Comparison of ENCODE assay signal across 9 cellular contexts in genomic region chr5:61319388-61320146, GRCh38. TPM values are rescaled to one million over a fixed set of nuclear protein-coding genes. Genes with fewer than 3 reads are reported as not detected.
DNase-seq lines count a peak whose midpoint lies in the region; ATAC-seq and TF ChIP-seq lines count a peak whose summit lies in the region.
"Had no signal": no experiment of that assay in that cellular context is flagged by ENCODE, and none has a peak within 500 bp of the region (broad histone marks: within the 10 kb centered on the region; RNA-seq: fewer than 3 reads in every experiment).

No MANE protein-coding gene starts in this region.

- CTCF ChIA-PET in activated CD8-positive, alpha-beta memory T cell treated with anti-CD3 and anti-CD28 coated beads, Interleukin-2, amount 10 ng/mL, durations not matched to agents 7 days and 5 days (lab: Charles Lee), result no interaction called here
- CTCF ChIA-PET in OCI-LY7 (lab: Charles Lee; ENCODE audit: unreplicated experiment), result no interaction called here

- H3K79me2 ChIP-seq in OCI-LY7 (ENCODE audit: insufficient read depth, low read depth, low read length), result no peaks in the 10 kb centered on the region

- BruUV-seq in OCI-LY7 (replicated peaks; lab: Mats Ljungman, UMichigan), result no TSS peak

- H3K36me3 Mint-ChIP-seq in activated CD8-positive, alpha-beta memory T cell treated with anti-CD3 and anti-CD28 coated beads, Interleukin-2, amount 10 ng/mL, durations not matched to agents 7 days and 5 days, result no peaks in the 10 kb centered on the region

- no peak for TF ChIP-seq POLR2A in testis (IDR thresholded peaks at IDR 0.05)

- no peaks in the 10 kb centered on the region for H3K4me1 ChIP-seq in OCI-LY7 (ENCODE audit: insufficient read depth, low read length, poor library complexity, severe bottlenecking)
- peaks cover 7% of the 10 kb centered on the region; the same call in 1 of the 2 replicates for H3K4me1 ChIP-seq in iPS-20b (ENCODE audit: insufficient read depth, low read length)
- peaks cover 10% of the 10 kb centered on the region for H3K4me1 ChIP-seq in testis

- peaks cover 69% of the 10 kb centered on the region for H3K27me3 Mint-ChIP-seq in activated CD8-positive, alpha-beta memory T cell treated with anti-CD3 and anti-CD28 coated beads, Interleukin-2, amount 10 ng/mL, durations not matched to agents 7 days and 5 days

- 23 to 30% methylated on average over 8 to 9 of the region's 9 CpGs for WGBS in testis, 2 donors

- no peak overlapping the region for H3K4me3 Mint-ChIP-seq in activated CD8-positive, alpha-beta memory T cell treated with anti-CD3 and anti-CD28 coated beads, Interleukin-2, amount 10 ng/mL, durations not matched to agents 7 days and 5 days

- peak; percentile 77 for DNase-seq in activated CD8-positive, alpha-beta memory T cell treated with anti-CD3 and anti-CD28 coated beads, Interleukin-2, amount 10 ng/mL, durations not matched to agents 7 days and 5 days
- no peak for DNase-seq in activated CD8-positive, alpha-beta memory T cell treated with anti-CD3 and anti-CD28 coated beads for 24 hours
- DNase-seq in OCI-LY7 (ENCODE audit: low spot score), result peak; percentile 15
- DNase-seq in testis, result peak; percentile 57
- no peak for DNase-seq in ureter (ENCODE audit: low spot score)
- no peak for DNase-seq in dorsolateral prefrontal cortex

- POLR2A ChIA-PET in OCI-LY7 (lab: Charles Lee), result no interaction called here

- no peak overlapping the region for H3K27ac Mint-ChIP-seq in activated CD8-positive, alpha-beta memory T cell treated with anti-CD3 and anti-CD28 coated beads, Interleukin-2, amount 10 ng/mL, durations not matched to agents 7 days and 5 days

- H4K20me1 ChIP-seq in OCI-LY7 (ENCODE audit: insufficient read depth, low read length), result no peaks in the 10 kb centered on the region

- peaks cover 23% of the 10 kb centered on the region for H3K4me1 Mint-ChIP-seq in activated CD8-positive, alpha-beta memory T cell treated with anti-CD3 and anti-CD28 coated beads, Interleukin-2, amount 10 ng/mL, durations not matched to agents 7 days and 5 days

- intact Hi-C loops in OCI-LY7 (cut with micrococcal nuclease; ENCODE audit: unreplicated experiment), result no loop called here
- intact Hi-C loops in testis (cut with DNase I; ENCODE audit: low total_unique reads), result no loop called here
- intact Hi-C loops in dorsolateral prefrontal cortex (cut with DNase I), result no loop called here

- TF ChIP-seq CTCF in OCI-LY7 (conservative IDR thresholded peaks at IDR 0.05; ENCODE audit: low read length) (no peak), testis (IDR thresholded peaks at IDR 0.05) (no peak), dorsolateral prefrontal cortex (IDR thresholded peaks at IDR 0.05 in 54 of 56, conservative IDR thresholded peaks at IDR 0.05 in 2 of 56; ENCODE audit: low read depth in 1 of 56, partially characterized antibody in 56 of 56) (no peak)

- H3K9me3 ChIP-seq in OCI-LY7 (ENCODE audit: low read length), result no peaks in the 10 kb centered on the region
- H3K9me3 ChIP-seq in iPS-20b (ENCODE audit: insufficient read depth, low read depth, low read length), result no peaks in the 10 kb centered on the region
- H3K9me3 ChIP-seq in testis, result no peaks in the 10 kb centered on the region

- H3K36me3 ChIP-seq in OCI-LY7 (ENCODE audit: insufficient read depth, low read length) (no peaks in the 10 kb centered on the region), iPS-20b (ENCODE audit: insufficient read depth, low read depth, low read length) (no peaks in the 10 kb centered on the region), testis (ENCODE audit: low read depth, missing control alignments) (no peaks in the 10 kb centered on the region)

- no peaks in the 10 kb centered on the region for H3K9me2 ChIP-seq in OCI-LY7 (ENCODE audit: insufficient read depth, low read length)

- H3K4me3 ChIP-seq in OCI-LY7 (ENCODE audit: low read depth, low read length, poor library complexity, severe bottlenecking), result no peak overlapping the region
- H3K4me3 ChIP-seq in iPS-20b (ENCODE audit: low read length), result peak overlapping the region; percentile 62; the same call in 1 of the 2 replicates
- peak overlapping the region in 1 of 2 donors; percentile 12 for H3K4me3 ChIP-seq in testis
- peak overlapping the region in 6 of 59 donors; percentile 8 to 26 (median 17) for H3K4me3 ChIP-seq in dorsolateral prefrontal cortex

- peak overlapping the region; percentile 24; the same call in 1 of the 2 replicates for H3K4me2 ChIP-seq in OCI-LY7 (ENCODE audit: low read length)

- peak overlapping the region; percentile 28; the same call in 1 of the 2 replicates for H2AFZ ChIP-seq in OCI-LY7 (ENCODE audit: low read length)

- H3K9me3 Mint-ChIP-seq in activated CD8-positive, alpha-beta memory T cell treated with anti-CD3 and anti-CD28 coated beads, Interleukin-2, amount 10 ng/mL, durations not matched to agents 7 days and 5 days (ENCODE audit: low read depth), result no peaks in the 10 kb centered on the region

- no peak overlapping the region for H3K27ac ChIP-seq in OCI-LY7 (ENCODE audit: low read depth, low read length, poor library complexity, severe bottlenecking)
- no peak overlapping the region for H3K27ac ChIP-seq in iPS-20b (ENCODE audit: low read length)
- no peak overlapping the region for H3K27ac ChIP-seq in testis
- H3K27ac ChIP-seq in dorsolateral prefrontal cortex, result peak overlapping the region in 13 of 59 donors; percentile 0 to 42 (median 33)
- H3K27ac ChIP-seq: C4-2B had no signal

- peak overlapping the region; percentile 33; the same call in 1 of the 2 replicates for H3K9ac ChIP-seq in iPS-20b (ENCODE audit: low read depth, low read length)

- H3K27me3 ChIP-seq in iPS-20b (ENCODE audit: insufficient read depth, low read length), result peaks cover 12% of the 10 kb centered on the region; the same call in 1 of the 2 replicates
- no peaks in the 10 kb centered on the region for H3K27me3 ChIP-seq in testis
- H3K27me3 ChIP-seq in dorsolateral prefrontal cortex, result no peaks in the 10 kb centered on the region

- ATAC-seq in activated CD8-positive, alpha-beta memory T cell treated with anti-CD3 and anti-CD28 coated beads, Interleukin-2, amount 10 ng/mL, durations not matched to agents 7 days and 5 days, result peak; percentile 83
- peak; percentile 99 for ATAC-seq in HG02981 (IDR thresholded peaks at IDR 0.05; ENCODE audit: unreplicated experiment)

RNA-seq across cellular contexts. Expression of gene ZSWIM6, which starts 12.5 kb away (rescaled TPM):
- 1 to 10 TPM; 5.9 to 7.6 TPM for total RNA-seq in activated CD8-positive, alpha-beta memory T cell treated with anti-CD3 and anti-CD28 coated beads, Interleukin-2, amount 10 ng/mL, durations not matched to agents 7 days and 5 days
- total RNA-seq in OCI-LY7 (2014; rRNA removed; shearing (Covaris generic)), result 0.06 TPM in 1 of 2 replicates, not detected in the other
- 0.17 and 0.18 TPM in 2 replicates for total RNA-seq in OCI-LY7 (2022)
- total RNA-seq in testis, result 10 to 100 TPM; 16.5 to 18.0 TPM
- 14.6 TPM for polyA plus RNA-seq in testis (ENCODE audit: insufficient read depth, low read depth, low replicate concordance)
- 22.4 TPM for total RNA-seq in ureter
- total RNA-seq in dorsolateral prefrontal cortex, result 10 to 100 TPM; 22.5 to 67.2 (median 31.6) TPM

Comparison
In these comparisons a context has a peak if more than half of its experiments do, and no peak if none do; other contexts are left out.
1. DNase-seq: peak in activated CD8-positive, alpha-beta memory T cell treated with anti-CD3 and anti-CD28 coated beads, Interleukin-2, amount 10 ng/mL, durations not matched to agents 7 days and 5 days (single experiment), OCI-LY7 (single experiment) and testis (single experiment); none in activated CD8-positive, alpha-beta memory T cell treated with anti-CD3 and anti-CD28 coated beads for 24 hours (single experiment), ureter (single experiment) and dorsolateral prefrontal cortex (0 of 10).
2. RNA of gene ZSWIM6, which starts 12.5 kb away (total RNA-seq): 22.5 to 67.2 TPM in dorsolateral prefrontal cortex, 22.4 TPM in ureter (single experiment), 16.5 to 18.0 TPM in testis and 5.9 to 7.6 TPM in activated CD8-positive, alpha-beta memory T cell treated with anti-CD3 and anti-CD28 coated beads, Interleukin-2, amount 10 ng/mL, durations not matched to agents 7 days and 5 days; 0.06 to 0.18 TPM in OCI-LY7; every median in the first group is over 4 times any median in the second.